ENCODE assay signal across 26 cellular contexts in the genomic region with DNA sequence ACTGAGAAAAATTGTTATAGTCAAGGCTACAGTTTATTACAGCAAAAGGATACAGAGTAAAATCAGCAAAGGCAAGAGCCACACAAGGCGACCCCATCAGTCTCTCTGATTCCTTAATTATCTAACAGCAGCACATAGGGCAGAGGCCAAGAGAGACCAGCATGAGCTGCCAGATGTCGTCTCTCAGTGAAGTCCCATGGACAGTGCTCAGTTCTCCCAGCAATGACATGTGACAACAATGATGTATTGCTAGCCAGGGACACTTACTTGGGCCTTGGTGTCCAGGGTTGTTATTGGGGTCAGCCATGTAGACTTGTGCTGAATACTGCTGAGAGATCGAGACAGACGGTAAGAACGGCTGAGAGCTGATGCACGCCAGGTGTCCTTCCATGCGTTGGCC.
"Had no signal": no experiment of that assay in that cellular context is flagged by ENCODE, and none has a peak within 500 bp of the region (broad histone marks: within the 10 kb centered on the region; RNA-seq: fewer than 3 reads in every experiment).

No MANE protein-coding gene starts in this region.

- H3K4me1 ChIP-seq: breast epithelium, SJCRH30 had no signal

- H3K4me3 ChIP-seq: breast epithelium, SJCRH30, SK-N-MC had no signal

- H3K36me3 ChIP-seq: breast epithelium, SJCRH30 had no signal

- H3K9me3 ChIP-seq: breast epithelium, SJCRH30 had no signal

- H3K27me3 ChIP-seq: breast epithelium, SJCRH30 had no signal

- DNase-seq: activated CD4-positive, alpha-beta T cell treated with anti-CD3 and anti-CD28 coated beads for 1 hour; activated CD4-positive, alpha-beta T cell treated with anti-CD3 and anti-CD28 coated beads, Interleukin-2, amount 10 ng/mL, durations not matched to agents 24 days and 14 days; activated CD4-positive, alpha-beta T cell treated with anti-CD3 and anti-CD28 coated beads, Interleukin-2, amount 50 U/mL, for 4 hours; activated CD4-positive, CD25-positive, alpha-beta regulatory T cell; activated CD8-positive, alpha-beta T cell treated with anti-CD3 and anti-CD28 coated beads for 36 hours; activated naive CD4-positive, alpha-beta T cell; activated naive CD4-positive, alpha-beta T cell treated with anti-CD3 and anti-CD28 coated beads, Interleukin-2, amount 50 U/mL, for 16 hours; activated naive CD8-positive, alpha-beta T cell treated with anti-CD3 and anti-CD28 coated beads for 36 hours; activated T-cell treated with anti-CD3 and anti-CD28 coated beads, Interleukin-2, amount 50 U/mL, for 24 hours; amniotic stem cell; KG1; NCI-H1092 treated with DMSO at 0.1 percent for 48 hours; NCI-H1417 treated with DMSO at 0.1 percent for 48 hours; NCI-H187 treated with DMSO at 0.1 percent for 48 hours; NCI-H2081; NCI-H2171 treated with DMSO at 0.1 percent for 48 hours; NCI-H2227 treated with DMSO at 0.1 percent for 48 hours; NCI-H446 treated with DMSO at 0.1 percent for 48 hours; NCI-H524; SHP77; SJCRH30; T1000; WERI-Rb-1 had no signal

- H3K27ac ChIP-seq: breast epithelium, SJCRH30, SK-N-MC, WERI-Rb-1 had no signal

- ATAC-seq: activated CD8-positive, alpha-beta T cell treated with anti-CD3 and anti-CD28 coated beads for 36 hours; Panc1 had no signal
